6 cellular contexts compared by ENCODE assay signal in genomic region chr5:74787424-74787823, GRCh38.
"Had no signal": no experiment of that assay in that cellular context is flagged by ENCODE, and none has a peak within 500 bp of the region (broad histone marks: within the 10 kb centered on the region; RNA-seq: fewer than 3 reads in every experiment).

No MANE protein-coding gene starts in this region.

- ATAC-seq: K562 had no signal

- H3K36me3 Mint-ChIP-seq: IgD-negative memory B cell had no signal

- DNase-seq: IMR-90, KBM-7, KG1 had no signal

- H3K4me3 ChIP-seq: K562 had no signal

- H3K9me3 Mint-ChIP-seq: IgD-negative memory B cell had no signal

- H3K27ac ChIP-seq: HL-60 had no signal

- H3K27ac Mint-ChIP-seq: IgD-negative memory B cell had no signal
